ENCODE assay signal across 8 cellular contexts in the genomic region with DNA sequence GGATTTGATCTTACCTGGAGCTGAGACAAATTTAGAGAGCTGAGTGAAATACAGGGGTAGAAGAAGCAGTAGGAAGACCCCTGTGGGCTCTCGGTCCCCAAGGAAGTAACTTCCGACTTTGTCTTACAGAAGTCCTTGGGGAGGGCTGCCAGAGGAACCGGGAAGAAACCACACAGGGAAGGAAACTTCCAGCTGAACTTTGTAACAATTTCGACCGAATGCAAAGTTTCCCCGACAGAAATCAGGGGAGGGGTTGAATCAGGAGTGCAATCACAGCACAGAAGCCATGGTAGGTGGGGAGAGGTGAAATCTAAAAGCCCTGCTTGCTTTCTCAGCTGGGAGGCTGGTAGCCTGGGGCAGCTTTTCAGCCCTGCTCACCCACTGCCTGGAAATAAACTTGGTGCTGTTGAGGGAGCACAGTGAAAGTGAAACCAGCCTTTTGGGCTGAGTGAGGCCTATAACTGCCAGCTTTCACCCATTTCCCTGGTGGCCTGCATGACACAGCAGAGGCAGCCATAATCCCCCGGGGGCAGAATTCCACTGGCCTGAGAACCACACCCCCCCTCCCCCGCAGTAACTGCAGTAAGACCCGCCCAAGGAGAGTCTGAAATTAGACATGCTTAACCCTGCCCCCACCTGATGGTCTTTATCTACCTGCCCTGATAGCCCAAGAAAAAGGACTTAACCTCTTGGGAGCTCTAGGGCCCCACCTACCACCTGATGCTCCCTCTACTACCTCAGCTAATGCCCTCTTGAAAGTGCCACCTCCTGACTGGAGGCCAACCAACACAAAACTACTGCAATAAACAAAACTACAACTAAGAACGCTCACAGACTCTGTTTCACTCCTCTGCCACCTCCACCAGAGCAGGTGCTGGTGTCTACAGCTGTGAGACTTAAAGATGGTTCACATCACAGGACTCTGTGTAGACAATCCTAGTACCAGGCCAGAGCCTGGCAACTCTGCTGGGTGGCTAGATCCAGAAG.
DNase-seq lines count a peak whose midpoint lies in the region; ATAC-seq and TF ChIP-seq lines count a peak whose summit lies in the region.

No MANE protein-coding gene starts in this region.

- H3K4me3 Mint-ChIP-seq in immature natural killer cell, result no peak overlapping the region

- no peaks in the 10 kb centered on the region for H3K36me3 ChIP-seq in BE2C
- no peaks in the 10 kb centered on the region for H3K36me3 ChIP-seq in adipocyte (ENCODE audit: control insufficient read depth, insufficient read depth, low read length, severe bottlenecking)
- H3K36me3 ChIP-seq in psoas muscle (ENCODE audit: insufficient read depth in 1 of 2, low read depth in 1 of 2), result no peaks in the 10 kb centered on the region

- intact Hi-C loops in psoas muscle (cut with DNase I), result no loop called here

- no peaks in the 10 kb centered on the region for H3K36me3 Mint-ChIP-seq in immature natural killer cell

- H3K4me1 Mint-ChIP-seq in immature natural killer cell, result no peaks in the 10 kb centered on the region

- H3K27ac Mint-ChIP-seq in immature natural killer cell, result no peak overlapping the region

- DNase-seq in BE2C (peak; percentile 14), adipocyte (ENCODE audit: low read depth) (no peak), middle frontal gyrus (ENCODE audit: extremely low spot score, low spot score) (no peak), psoas muscle (no peak), immature natural killer cell (no peak), NCI-H82 (lab: John Stamatoyannopoulos, UW) (no peak)

- H3K9me3 ChIP-seq in BE2C (no peaks in the 10 kb centered on the region), adipocyte (ENCODE audit: control insufficient read depth, low read length) (peaks cover 11% of the 10 kb centered on the region), psoas muscle (no peaks in the 10 kb centered on the region)

- no peak overlapping the region for H3K9ac ChIP-seq in adipocyte (ENCODE audit: low read length)

- ATAC-seq in GM21360 (IDR thresholded peaks at IDR 0.05; ENCODE audit: unreplicated experiment) (peak; percentile 86), HG03442 (IDR thresholded peaks at IDR 0.05; ENCODE audit: unreplicated experiment) (peak; percentile 89), psoas muscle (no peak)

- WGBS in psoas muscle, 3 donors, result 77 to 81% (median 78%) methylated on average over 10 of the region's 10 CpGs

- H3K27me3 ChIP-seq in BE2C, result no peaks in the 10 kb centered on the region
- H3K27me3 ChIP-seq in adipocyte (replicated peaks; ENCODE audit: control insufficient read depth, insufficient read depth, low read length), result no peaks in the 10 kb centered on the region
- H3K27me3 ChIP-seq in psoas muscle (ENCODE audit: insufficient read depth in 3 of 3, low read length in 2 of 3), result no peaks in the 10 kb centered on the region

- no peaks in the 10 kb centered on the region for H3K27me3 Mint-ChIP-seq in immature natural killer cell (ENCODE audit: low read depth in 3 of 3)

- TF ChIP-seq CTCF in BE2C (IDR thresholded peaks at IDR 0.05; ENCODE audit: low read depth, low read length) (no peak), psoas muscle (IDR thresholded peaks at IDR 0.05) (no peak)

- no peak overlapping the region for H3K27ac ChIP-seq in psoas muscle

- H3K4me3 ChIP-seq in BE2C (ENCODE audit: low read depth, low read length) (peak overlapping the region; percentile 23; the same call in 1 of the 2 replicates), adipocyte (ENCODE audit: low read length) (peak overlapping the region; percentile 44), psoas muscle (no peak overlapping the region)

- peaks cover 0 to 19% (median 4%) of the 10 kb centered on the region in 6 donors for H3K9me3 Mint-ChIP-seq in immature natural killer cell

- no peaks in the 10 kb centered on the region for H3K4me1 ChIP-seq in BE2C
- H3K4me1 ChIP-seq in adipocyte (ENCODE audit: control insufficient read depth, insufficient read depth, low read length), result no peaks in the 10 kb centered on the region
- no peaks in the 10 kb centered on the region for H3K4me1 ChIP-seq in psoas muscle

Comparison
In these comparisons a context has a peak if more than half of its experiments do, and no peak if none do; other contexts are left out.
1. ATAC-seq: peak in GM21360 (single experiment) and HG03442 (single experiment); none in psoas muscle (0 of 4).